In genomic region chr11:71189768-71190315, GRCh38 we compare ENCODE assay signal across 16 cellular contexts.
"Had no signal": no experiment of that assay in that cellular context is flagged by ENCODE, and none has a peak within 500 bp of the region (broad histone marks: within the 10 kb centered on the region; RNA-seq: fewer than 3 reads in every experiment).

No MANE protein-coding gene starts in this region.

- H3K27ac ChIP-seq: cardiac muscle cell, dorsolateral prefrontal cortex, hepatocyte, ovary, prostate gland had no signal

- H3K4me3 ChIP-seq: cardiac muscle cell, dorsolateral prefrontal cortex, hepatocyte, mucosa of descending colon, ovary, prostate gland had no signal

- H3K9me3 Mint-ChIP-seq: naive thymus-derived CD8-positive, alpha-beta T cell had no signal

- FAIRE-seq: small intestine had no signal

- H3K36me3 ChIP-seq: cardiac muscle cell, ovary, prostate gland had no signal

- H3K9me3 ChIP-seq: mucosa of descending colon, ovary, prostate gland had no signal

- H3K4me1 ChIP-seq: prostate gland had no signal

- DNase-seq: cortex of kidney; effector CD8-positive, alpha-beta T cell; foreskin melanocyte; kidney glomerular epithelial cell; mammary epithelial cell; mucosa of descending colon; small intestine; stimulated activated CD4-positive, alpha-beta T cell treated with anti-CD3 and anti-CD28 coated beads, Interleukin-2, amount 100 ng/mL, for 48 hours; stimulated activated naive CD4-positive, alpha-beta T cell treated with Interleukin-2 at 50 U/mL for 16 hours had no signal

- H3K27me3 ChIP-seq: cardiac muscle cell, hepatocyte, ovary had no signal

- H3K4me2 ChIP-seq: hepatocyte had no signal

- H3K27ac Mint-ChIP-seq: naive thymus-derived CD8-positive, alpha-beta T cell had no signal

- H2AFZ ChIP-seq: hepatocyte had no signal

- H3K36me3 Mint-ChIP-seq: naive thymus-derived CD8-positive, alpha-beta T cell had no signal

- H3K4me3 Mint-ChIP-seq: naive thymus-derived CD8-positive, alpha-beta T cell had no signal

- H3K4me1 Mint-ChIP-seq: naive thymus-derived CD8-positive, alpha-beta T cell had no signal

- ATAC-seq: left lobe of liver; mucosa of descending colon; naive thymus-derived CD8-positive, alpha-beta T cell had no signal

- H3K79me2 ChIP-seq: hepatocyte had no signal
